8 cellular contexts compared by ENCODE assay signal in genomic region chr3:196067439-196067838, GRCh38.
"Had no signal": no experiment of that assay in that cellular context is flagged by ENCODE, and none has a peak within 500 bp of the region (broad histone marks: within the 10 kb centered on the region; RNA-seq: fewer than 3 reads in every experiment).

No MANE protein-coding gene starts in this region.

- ATAC-seq: HepG2 had no signal

- H3K27me3 Mint-ChIP-seq: IgD-negative memory B cell had no signal

- H3K9me3 Mint-ChIP-seq: H9, IgD-negative memory B cell had no signal

- H3K4me3 Mint-ChIP-seq: H9, IgD-negative memory B cell had no signal

- H3K4me1 Mint-ChIP-seq: H9 had no signal

- DNase-seq: GM23248, GOT3, H9, HCEC 1CT, KBM-7 had no signal

- H3K9ac ChIP-seq: GM23248 had no signal

- H3K4me3 ChIP-seq: GM23248 had no signal

- H2AFZ ChIP-seq: GM23248 had no signal

- FAIRE-seq: HepG2 had no signal

- H3K27ac Mint-ChIP-seq: H9 had no signal

- H3K27ac ChIP-seq: GM23248, HL-60 had no signal
